In the genomic region with DNA sequence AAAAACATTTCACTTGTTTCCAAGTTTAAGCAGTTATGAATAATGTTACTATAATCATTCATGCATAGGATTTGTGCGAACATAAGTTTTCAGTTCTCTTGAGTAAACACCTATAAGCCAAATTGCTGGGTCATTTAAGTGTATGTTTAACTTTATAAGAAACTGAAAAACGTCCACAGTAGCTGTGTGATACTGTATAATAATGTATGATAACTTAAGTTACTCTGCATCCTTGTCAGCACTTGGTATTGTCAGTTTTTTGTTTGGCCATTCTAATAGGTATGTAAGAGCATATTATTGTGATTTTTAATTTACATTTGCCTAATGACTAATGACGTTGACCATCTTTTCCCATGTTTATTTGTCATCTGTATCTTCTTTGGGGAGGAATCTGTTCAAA, we compare ENCODE assay signal across 19 cellular contexts. TPM values are rescaled to one million over a fixed set of nuclear protein-coding genes. Genes with fewer than 3 reads are reported as not detected.
DNase-seq lines count a peak whose midpoint lies in the region; ATAC-seq, FAIRE-seq and TF ChIP-seq lines count a peak whose summit lies in the region.
"Had no signal": no experiment of that assay in that cellular context is flagged by ENCODE, and none has a peak within 500 bp of the region (broad histone marks: within the 10 kb centered on the region; RNA-seq: fewer than 3 reads in every experiment).

No MANE protein-coding gene starts in this region.

- H3K36me3 Mint-ChIP-seq in astrocyte (ENCODE audit: low read depth, unreplicated experiment) (no peaks in the 10 kb centered on the region), endothelial cell (ENCODE audit: low read depth, unreplicated experiment) (no peaks in the 10 kb centered on the region)
- H3K36me3 Mint-ChIP-seq: CD14-positive monocyte; CD8-positive, alpha-beta memory T cell had no signal

- ATAC-seq in right cardiac atrium, result no peak

- DNase-seq in D721Med (ENCODE audit: insufficient read length, low spot score), result no peak
- DNase-seq in astrocyte (ENCODE audit: low read depth), result no peak
- DNase-seq in endothelial cell (ENCODE audit: low spot score), result no peak
- DNase-seq in activated CD4-positive, CD25-positive, alpha-beta regulatory T cell (lab: John Stamatoyannopoulos, UW), result no peak
- DNase-seq in vagina (ENCODE audit: extremely low spot score in 2 of 2), result no peak
- DNase-seq in right cardiac atrium, result no peak
- DNase-seq: BE2C; CD4-positive, alpha-beta T cell; CD8-positive, alpha-beta memory T cell; DMS53; DMS79 treated with DMSO at 0.1 percent for 48 hours; GF-D8; GOT3 had no signal

- H3K79me2 ChIP-seq in astrocyte (ENCODE audit: insufficient read depth, low read length), result no peaks in the 10 kb centered on the region

- H3K4me2 ChIP-seq in astrocyte (ENCODE audit: low read length), result no peak overlapping the region
- H3K4me2 ChIP-seq: BLaER1 treated with 17β-estradiol and CSF1 and Interleukin-3, amounts not matched to agents 10 nM and 100 nM had no signal

- H3K4me3 Mint-ChIP-seq in astrocyte (ENCODE audit: unreplicated experiment), result no peak overlapping the region
- no peak overlapping the region for H3K4me3 Mint-ChIP-seq in endothelial cell (ENCODE audit: unreplicated experiment)
- H3K4me3 Mint-ChIP-seq: CD14-positive monocyte; CD4-positive, alpha-beta T cell; CD8-positive, alpha-beta memory T cell had no signal

- no peaks in the 10 kb centered on the region for H3K9me3 ChIP-seq in astrocyte (ENCODE audit: insufficient read depth, low read depth, low read length)
- no peaks in the 10 kb centered on the region for H3K9me3 ChIP-seq in vagina
- H3K9me3 ChIP-seq in right cardiac atrium (ENCODE audit: control insufficient read depth, low read length), result no peaks in the 10 kb centered on the region
- H3K9me3 ChIP-seq: BE2C; BLaER1 treated with 17β-estradiol and CSF1 and Interleukin-3, amounts not matched to agents 10 nM and 100 nM; HAP-1 had no signal

- H3K36me3 ChIP-seq in astrocyte (ENCODE audit: insufficient read depth, low read length) (no peaks in the 10 kb centered on the region), vagina (no peaks in the 10 kb centered on the region)
- H3K36me3 ChIP-seq: BE2C; BLaER1 treated with 17β-estradiol and CSF1 and Interleukin-3, amounts not matched to agents 10 nM and 100 nM; HAP-1 had no signal

- H4K20me1 ChIP-seq in astrocyte (ENCODE audit: insufficient read depth, low read length), result no peaks in the 10 kb centered on the region
- H4K20me1 ChIP-seq: BLaER1 treated with 17β-estradiol and CSF1 and Interleukin-3, amounts not matched to agents 10 nM and 100 nM had no signal

- no peak for TF ChIP-seq POLR2A in vagina (IDR thresholded peaks at IDR 0.05)

- H2AFZ ChIP-seq in astrocyte (ENCODE audit: low read depth, low read length), result no peak overlapping the region

- no peak overlapping the region for H3K27ac ChIP-seq in astrocyte (ENCODE audit: low read depth, low read length)
- H3K27ac ChIP-seq in vagina, result no peak overlapping the region
- H3K27ac ChIP-seq in right cardiac atrium (ENCODE audit: low read length), result no peak overlapping the region
- H3K27ac ChIP-seq: BLaER1 treated with 17β-estradiol and CSF1 and Interleukin-3, amounts not matched to agents 10 nM and 100 nM had no signal

- H3K27me3 ChIP-seq in astrocyte (ENCODE audit: insufficient read depth, low read length), result no peaks in the 10 kb centered on the region
- H3K27me3 ChIP-seq in vagina, result no peaks in the 10 kb centered on the region
- no peaks in the 10 kb centered on the region for H3K27me3 ChIP-seq in right cardiac atrium (ENCODE audit: control insufficient read depth, insufficient read depth)
- H3K27me3 ChIP-seq: BE2C; BLaER1 treated with 17β-estradiol and CSF1 and Interleukin-3, amounts not matched to agents 10 nM and 100 nM had no signal

- 92% methylated on average over 3 of the region's 3 CpGs for WGBS in right cardiac atrium

- no peak overlapping the region for H3K9ac ChIP-seq in astrocyte (ENCODE audit: low read length)
- H3K9ac ChIP-seq: BLaER1 treated with 17β-estradiol and CSF1 and Interleukin-3, amounts not matched to agents 10 nM and 100 nM had no signal

- no peaks in the 10 kb centered on the region for H3K4me1 ChIP-seq in astrocyte (ENCODE audit: insufficient read depth, low read length)
- no peaks in the 10 kb centered on the region for H3K4me1 ChIP-seq in vagina
- no peaks in the 10 kb centered on the region for H3K4me1 ChIP-seq in right cardiac atrium (ENCODE audit: control insufficient read depth, insufficient read depth, low read length)

- intact Hi-C loops in vagina (cut with DNase I) (no loop called here), right cardiac atrium (cut with DNase I) (no loop called here)

- no peaks in the 10 kb centered on the region for H3K4me1 Mint-ChIP-seq in astrocyte (ENCODE audit: low read depth, unreplicated experiment)
- peaks cover 24% of the 10 kb centered on the region for H3K4me1 Mint-ChIP-seq in endothelial cell (ENCODE audit: unreplicated experiment)
- H3K4me1 Mint-ChIP-seq: CD8-positive, alpha-beta memory T cell had no signal

- H3K4me3 ChIP-seq in astrocyte (ENCODE audit: insufficient read depth, low read depth, low read length), result no peak overlapping the region
- no peak overlapping the region for H3K4me3 ChIP-seq in vagina
- H3K4me3 ChIP-seq in right cardiac atrium (ENCODE audit: low read length), result no peak overlapping the region
- H3K4me3 ChIP-seq: BLaER1 treated with 17β-estradiol and CSF1 and Interleukin-3, amounts not matched to agents 10 nM and 100 nM; HAP-1 had no signal

- no peaks in the 10 kb centered on the region for H3K27me3 Mint-ChIP-seq in astrocyte (ENCODE audit: low read depth, unreplicated experiment)
- H3K27me3 Mint-ChIP-seq in endothelial cell (ENCODE audit: unreplicated experiment), result peaks cover 8% of the 10 kb centered on the region
- H3K27me3 Mint-ChIP-seq: CD4-positive, alpha-beta T cell had no signal

- H3K27ac Mint-ChIP-seq in astrocyte (ENCODE audit: unreplicated experiment), result no peak overlapping the region
- peak overlapping the region; percentile 57 for H3K27ac Mint-ChIP-seq in endothelial cell (ENCODE audit: unreplicated experiment)
- H3K27ac Mint-ChIP-seq: CD14-positive monocyte; CD4-positive, alpha-beta T cell; CD8-positive, alpha-beta memory T cell had no signal

- peak; percentile 66 for FAIRE-seq in D721Med (lab: Jason Lieb, UNC)
- FAIRE-seq in astrocyte (lab: Jason Lieb, UNC), result peak; percentile 29
- FAIRE-seq: GM12891, GM18507, H54 had no signal

- H3K9me3 Mint-ChIP-seq in astrocyte (ENCODE audit: unreplicated experiment), result no peaks in the 10 kb centered on the region
- H3K9me3 Mint-ChIP-seq in endothelial cell (ENCODE audit: unreplicated experiment), result no peaks in the 10 kb centered on the region
- H3K9me3 Mint-ChIP-seq: CD4-positive, alpha-beta T cell; CD8-positive, alpha-beta memory T cell had no signal

- TF ChIP-seq CTCF in D721Med (IDR thresholded peaks at IDR 0.05; ENCODE audit: insufficient read depth, missing control alignments), result no peak
- no peak for TF ChIP-seq CTCF in astrocyte (IDR thresholded peaks at IDR 0.05; ENCODE audit: insufficient read depth, low read depth, low read length)
- no peak for TF ChIP-seq CTCF in endothelial cell (IDR thresholded peaks at IDR 0.05; ENCODE audit: unreplicated experiment)
- no peak for TF ChIP-seq CTCF in vagina (IDR thresholded peaks at IDR 0.05)

RNA-seq across cellular contexts. Expression of a gene that starts 14.4 kb away (rescaled TPM):
- total RNA-seq in astrocyte (16.6 and 20.5 TPM in 2 replicates), endothelial cell (ENCODE audit: unreplicated experiment) (19.0 TPM), vagina (31.9 TPM), right cardiac atrium (10 to 100 TPM in 3 of 4 donors, 1 to 10 TPM in 1; 9.5 to 13.5 (median 11.4) TPM)
- polyA plus RNA-seq in right cardiac atrium, result 6.5 TPM
